Comparison of ENCODE assay signal across 8 cellular contexts in genomic region chr4:144645621-144646522, GRCh38. TPM values are rescaled to one million over a fixed set of nuclear protein-coding genes. Genes with fewer than 3 reads are reported as not detected.
DNase-seq lines count a peak whose midpoint lies in the region; ATAC-seq and TF ChIP-seq lines count a peak whose summit lies in the region.

TSS of gene HHIP (plus strand) at chr4:144646156. CDS start at chr4:144646676, 520 bp downstream.

- H3K4me3 ChIP-seq in astrocyte of the cerebellum (ENCODE audit: low read depth, low read length), result peak within 1 kb of the TSS; percentile 60

- TF ChIP-seq CTCF in astrocyte of the cerebellum (IDR thresholded peaks at IDR 0.05; ENCODE audit: low read depth, low read length, missing control alignments), result no peak

- DNase-seq in Caki2 (ENCODE audit: low read depth) (peak; percentile 63), NCI-H82 treated with DMSO at 0.1 percent for 48 hours (lab: John Stamatoyannopoulos, UW; ENCODE audit: unreplicated experiment) (peak; percentile 17), astrocyte of the cerebellum (ENCODE audit: low read depth) (peak; percentile 64), hepatic stellate cell (ENCODE audit: low spot score) (peak; percentile 59), posterior cingulate gyrus (peak; percentile 54 to 97 (median 68)), T-helper 9 cell (no peak)

- in situ Hi-C loops in Caki2 (cut with HindIII; ENCODE audit: low pct_unique_long_range_greater_than_20kb, low sequenced_read_pairs) (no loop called here), astrocyte of the cerebellum (cut with HindIII; ENCODE audit: low sequenced_read_pairs) (no loop called here)

- peak; percentile 9 for ATAC-seq in GM21360 (IDR thresholded peaks at IDR 0.05; ENCODE audit: unreplicated experiment)
- ATAC-seq in HG03097 (IDR thresholded peaks at IDR 0.05; ENCODE audit: low FRiP score, unreplicated experiment), result no peak

- intact Hi-C loops in posterior cingulate gyrus (cut with DNase I), result loop anchor here (5.0 to 10.0 kb wide), 2 partner anchors 66 to 109 kb away; no protein-coding TSS in a partner anchor

RNA-seq across cellular contexts. Expression of gene HHIP, which starts in this region (rescaled TPM):
- total RNA-seq in Caki2 (2014; rRNA removed; shearing (Covaris generic); ENCODE audit: low replicate concordance), result 1.4 and 17.2 TPM in 2 replicates
